Comparison of ENCODE assay signal across 17 cellular contexts in genomic region chr14:88775532-88775931, GRCh38.
"Had no signal": no experiment of that assay in that cellular context is flagged by ENCODE, and none has a peak within 500 bp of the region (broad histone marks: within the 10 kb centered on the region; RNA-seq: fewer than 3 reads in every experiment).

No MANE protein-coding gene starts in this region.

- ATAC-seq: activated CD4-positive, CD25-positive, alpha-beta regulatory T cell treated with anti-CD3 and anti-CD28 coated beads, Interleukin-2, amount 50 U/mL, for 24 hours; activated CD8-positive, alpha-beta T cell treated with anti-CD3 and anti-CD28 coated beads, Interleukin-2, amount 10 ng/mL, durations not matched to agents 7 days and 5 days had no signal

- H3K9ac ChIP-seq: KMS-11 had no signal

- H3K27ac ChIP-seq: KMS-11 had no signal

- H3K4me2 ChIP-seq: KMS-11 had no signal

- DNase-seq: activated CD4-positive, alpha-beta T cell treated with anti-CD3 and anti-CD28 coated beads for 4 hours; activated CD4-positive, alpha-beta T cell treated with anti-CD3 and anti-CD28 coated beads, Interleukin-2, amount 50 U/mL, for 4 hours; activated CD8-positive, alpha-beta memory T cell treated with anti-CD3 and anti-CD28 coated beads, Interleukin-2, amount 50 U/mL, for 48 hours; activated CD8-positive, alpha-beta T cell treated with anti-CD3 and anti-CD28 coated beads, Interleukin-2, amount 10 ng/mL, durations not matched to agents 7 days and 5 days; activated T-cell treated with anti-CD3 and anti-CD28 coated beads, Interleukin-2, amount 50 U/mL, for 1 hour; aorta; NCI-H1092; NCI-H1417; NCI-H1930; NCI-H2107; NCI-H2171 treated with DMSO at 0.1 percent for 48 hours; NCI-H226; NCI-H510A; NCI-H69; Right ventricle myocardium superior had no signal
